In genomic region chr1:28648493-28649238, GRCh38 we compare ENCODE assay signal across 1 cellular context.
TF ChIP-seq lines count a peak whose summit lies in the region.

TSS of gene RNU11 (plus strand) at chr1:28648600.

TF ChIP-seq in HepG2, 621 proteins besides CTCF, POLR2A, EP300 and RAD21 (continued from another document):
- TF ChIP-seq KIAA2018 (CRISPR knock-in tag; IDR thresholded peaks at IDR 0.05; ENCODE audit: borderline replicate concordance), result no peak
- peak; percentile 53; the same call in 1 of the 2 replicates for TF ChIP-seq ISX (CRISPR knock-in tag; conservative IDR thresholded peaks at IDR 0.05)
- no peak for TF ChIP-seq ZNF674 (CRISPR knock-in tag; IDR thresholded peaks at IDR 0.05; ENCODE audit: low read depth)
- TF ChIP-seq ZNF281 (CRISPR knock-in tag; IDR thresholded peaks at IDR 0.05; ENCODE audit: borderline replicate concordance), result peak; percentile 75; the same call in 1 of the 2 replicates
- peak; percentile 78; the same call in 1 of the 2 replicates for TF ChIP-seq SRY (CRISPR knock-in tag; IDR thresholded peaks at IDR 0.05)
- TF ChIP-seq ZNF670 (CRISPR knock-in tag; IDR thresholded peaks at IDR 0.05; ENCODE audit: borderline replicate concordance), result no peak
- TF ChIP-seq RCOR2 (CRISPR knock-in tag; IDR thresholded peaks at IDR 0.05), result peak; percentile 63; the same call in 1 of the 2 replicates
- TF ChIP-seq SMAD9 (CRISPR knock-in tag; IDR thresholded peaks at IDR 0.05), result no peak
- TF ChIP-seq RELA (CRISPR knock-in tag; IDR thresholded peaks at IDR 0.05), result no peak
- TF ChIP-seq ZBTB34 (CRISPR knock-in tag; IDR thresholded peaks at IDR 0.05), result peak; percentile 65; the same call in 1 of the 2 replicates
- TF ChIP-seq ZNF143 (CRISPR knock-in tag; IDR thresholded peaks at IDR 0.05), result peak; percentile 91
- TF ChIP-seq MATR3 (CRISPR knock-in tag; IDR thresholded peaks at IDR 0.05), result no peak
- peak; percentile 39; the same call in 1 of the 2 replicates for TF ChIP-seq ZNF563 (CRISPR knock-in tag; IDR thresholded peaks at IDR 0.05)
- TF ChIP-seq RXRA (CRISPR knock-in tag; IDR thresholded peaks at IDR 0.05), result peak; percentile 77; the same call in 1 of the 2 replicates
- peak; percentile 91 for TF ChIP-seq CBX5 (CRISPR knock-in tag; IDR thresholded peaks at IDR 0.05; ENCODE audit: borderline replicate concordance)
- 0 out of 2 replicates have a peak, but pooled peaks have one; percentile 17 for TF ChIP-seq ZNF546 (CRISPR knock-in tag; conservative IDR thresholded peaks at IDR 0.05)
- TF ChIP-seq TSC22D2 (CRISPR knock-in tag; IDR thresholded peaks at IDR 0.05; ENCODE audit: borderline replicate concordance), result peak; percentile 49; the same call in 1 of the 2 replicates
- TF ChIP-seq SIX4 (CRISPR knock-in tag; IDR thresholded peaks at IDR 0.05), result 0 out of 2 replicates have a peak, but pooled peaks have one; percentile 58
- TF ChIP-seq RNF219 (CRISPR knock-in tag; IDR thresholded peaks at IDR 0.05), result no peak; the same call in 1 of the 2 replicates
- peak; percentile 98 for TF ChIP-seq POGK (CRISPR knock-in tag; conservative IDR thresholded peaks at IDR 0.05)
- no peak for TF ChIP-seq ZNF468 (CRISPR knock-in tag; IDR thresholded peaks at IDR 0.05)
- TF ChIP-seq ONECUT2 (CRISPR knock-in tag; IDR thresholded peaks at IDR 0.05), result peak; percentile 75
- TF ChIP-seq MTF1 (CRISPR knock-in tag; IDR thresholded peaks at IDR 0.05), result peak; percentile 90
- peak; percentile 82; the same call in 1 of the 2 replicates for TF ChIP-seq KLF15 (CRISPR knock-in tag; IDR thresholded peaks at IDR 0.05; ENCODE audit: borderline replicate concordance)
- TF ChIP-seq ZBTB7A (CRISPR knock-in tag; IDR thresholded peaks at IDR 0.05), result peak; percentile 60; the same call in 1 of the 2 replicates
- TF ChIP-seq ZNF773 (CRISPR knock-in tag; IDR thresholded peaks at IDR 0.05; ENCODE audit: borderline replicate concordance), result peak; percentile 78; the same call in 1 of the 2 replicates
- 0 out of 2 replicates have a peak, but pooled peaks have one; percentile 33 for TF ChIP-seq FOXP1 (IDR thresholded peaks at IDR 0.05)
- peak; percentile 34; the same call in 1 of the 2 replicates for TF ChIP-seq FOXP1 (CRISPR knock-in tag; IDR thresholded peaks at IDR 0.05)
- TF ChIP-seq KLF16 (CRISPR knock-in tag; IDR thresholded peaks at IDR 0.05), result peak in 1 of 2 experiments; percentile 99; a peak in 2 of 4 replicates
- peak; percentile 59; the same call in 1 of the 2 replicates for TF ChIP-seq ZNF7 (CRISPR knock-in tag; IDR thresholded peaks at IDR 0.05)
- peak; percentile 79; the same call in 1 of the 2 replicates for TF ChIP-seq THRA (CRISPR knock-in tag; IDR thresholded peaks at IDR 0.05; ENCODE audit: borderline replicate concordance)
- peak; percentile 72 for TF ChIP-seq HNF4A (CRISPR knock-in tag; IDR thresholded peaks at IDR 0.05)
- peak; percentile 91 for TF ChIP-seq KDM4B (CRISPR knock-in tag; IDR thresholded peaks at IDR 0.05)
- no peak for TF ChIP-seq RAD51 (IDR thresholded peaks at IDR 0.05; ENCODE audit: borderline replicate concordance)
- TF ChIP-seq MTERF4 (CRISPR knock-in tag; IDR thresholded peaks at IDR 0.05), result no peak
